In the genomic region with DNA sequence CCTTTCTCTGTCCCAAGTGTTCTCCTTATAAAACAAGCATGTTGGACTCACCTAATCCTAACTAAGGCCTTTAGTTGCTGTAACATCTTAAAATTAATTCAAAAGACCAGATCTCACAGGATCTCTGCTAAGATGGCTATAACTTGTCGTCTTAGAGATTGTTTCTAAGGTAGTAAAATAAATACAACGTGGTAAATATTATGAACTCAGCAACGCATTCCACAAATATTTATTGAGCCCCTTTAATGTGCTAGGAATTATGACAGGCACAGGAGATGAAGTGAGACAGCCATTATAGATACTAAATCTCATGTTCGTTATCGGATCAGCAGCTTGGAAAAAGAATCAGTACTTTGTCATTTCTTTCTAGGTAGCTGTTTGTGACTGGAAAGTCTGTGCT, we compare ENCODE assay signal across 11 cellular contexts. TPM values are rescaled to one million over a fixed set of nuclear protein-coding genes. Genes with fewer than 3 reads are reported as not detected.
DNase-seq lines count a peak whose midpoint lies in the region; ATAC-seq lines count a peak whose summit lies in the region.
"Had no signal": no experiment of that assay in that cellular context is flagged by ENCODE, and none has a peak within 500 bp of the region (broad histone marks: within the 10 kb centered on the region; RNA-seq: fewer than 3 reads in every experiment).

No MANE protein-coding gene starts in this region.

- no peaks in the 10 kb centered on the region for H3K36me3 ChIP-seq in muscle layer of duodenum (ENCODE audit: control insufficient read depth in 1 of 2, insufficient read depth in 2 of 2, low read length in 2 of 2)

- H3K4me1 Mint-ChIP-seq in activated naive CD8-positive, alpha-beta T cell treated with anti-CD3 and anti-CD28 coated beads for 36 hours, result peaks cover 68% of the 10 kb centered on the region

- peak overlapping the region in 1 of 2 donors; percentile 14 for H3K4me3 ChIP-seq in muscle layer of duodenum (ENCODE audit: low read depth in 1 of 2, low read length in 2 of 2)

- no peaks in the 10 kb centered on the region for H3K9me3 ChIP-seq in muscle layer of duodenum (ENCODE audit: control insufficient read depth in 1 of 2, low read length in 2 of 2)

- H3K27ac ChIP-seq in muscle layer of duodenum (ENCODE audit: low read length), result peak overlapping the region; percentile 76

- DNase-seq in AG08395 (ENCODE audit: low spot score) (peak; percentile 35), HUDEP-2 (lab: John Stamatoyannopoulos, UW; ENCODE audit: unreplicated experiment in 76 of 76) (no peak)
- no peak for DNase-seq in activated naive CD8-positive, alpha-beta T cell treated with anti-CD3 and anti-CD28 coated beads for 36 hours
- DNase-seq: activated CD4-positive, alpha-beta T cell treated with anti-CD3 and anti-CD28 coated beads, Interleukin-2, amount 50 U/mL, for 4 hours; DND-41; NCI-H2227 treated with DMSO at 0.1 percent for 48 hours had no signal

- peaks cover 12 to 16% of the 10 kb centered on the region in 2 donors for H3K4me1 ChIP-seq in muscle layer of duodenum (ENCODE audit: control insufficient read depth in 1 of 2, insufficient read depth in 2 of 2, low read length in 2 of 2)

- H3K27me3 ChIP-seq in muscle layer of duodenum (ENCODE audit: low read depth, low read length), result no peaks in the 10 kb centered on the region

- peak overlapping the region; percentile 95 for H3K27ac Mint-ChIP-seq in activated naive CD8-positive, alpha-beta T cell treated with anti-CD3 and anti-CD28 coated beads for 36 hours

- peaks cover 5% of the 10 kb centered on the region for H3K9me3 Mint-ChIP-seq in activated naive CD8-positive, alpha-beta T cell treated with anti-CD3 and anti-CD28 coated beads for 36 hours

- peaks cover 7% of the 10 kb centered on the region for H3K36me3 Mint-ChIP-seq in activated naive CD8-positive, alpha-beta T cell treated with anti-CD3 and anti-CD28 coated beads for 36 hours

- ATAC-seq in GM19351 (IDR thresholded peaks at IDR 0.05; ENCODE audit: unreplicated experiment) (peak; percentile 18), HG03108 (IDR thresholded peaks at IDR 0.05; ENCODE audit: unreplicated experiment) (no peak), HG03521 (IDR thresholded peaks at IDR 0.05; ENCODE audit: unreplicated experiment) (no peak), HG02884 (IDR thresholded peaks at IDR 0.05; ENCODE audit: unreplicated experiment) (no peak)

- no peaks in the 10 kb centered on the region for H3K27me3 Mint-ChIP-seq in activated naive CD8-positive, alpha-beta T cell treated with anti-CD3 and anti-CD28 coated beads for 36 hours

- peak overlapping the region; percentile 57 for H3K4me3 Mint-ChIP-seq in activated naive CD8-positive, alpha-beta T cell treated with anti-CD3 and anti-CD28 coated beads for 36 hours

RNA-seq across cellular contexts. Expression of a gene that starts 20.8 kb away (rescaled TPM):
- 100 to 1,000 TPM; 326 to 335 TPM for total RNA-seq in activated naive CD8-positive, alpha-beta T cell treated with anti-CD3 and anti-CD28 coated beads for 36 hours

RNA-seq across cellular contexts. Expression of a gene that starts 56.6 kb away (rescaled TPM):
- total RNA-seq in activated naive CD8-positive, alpha-beta T cell treated with anti-CD3 and anti-CD28 coated beads for 36 hours, result 10 to 100 TPM; 11.0 to 11.4 TPM
